1 cellular context compared by ENCODE assay signal in the genomic region with DNA sequence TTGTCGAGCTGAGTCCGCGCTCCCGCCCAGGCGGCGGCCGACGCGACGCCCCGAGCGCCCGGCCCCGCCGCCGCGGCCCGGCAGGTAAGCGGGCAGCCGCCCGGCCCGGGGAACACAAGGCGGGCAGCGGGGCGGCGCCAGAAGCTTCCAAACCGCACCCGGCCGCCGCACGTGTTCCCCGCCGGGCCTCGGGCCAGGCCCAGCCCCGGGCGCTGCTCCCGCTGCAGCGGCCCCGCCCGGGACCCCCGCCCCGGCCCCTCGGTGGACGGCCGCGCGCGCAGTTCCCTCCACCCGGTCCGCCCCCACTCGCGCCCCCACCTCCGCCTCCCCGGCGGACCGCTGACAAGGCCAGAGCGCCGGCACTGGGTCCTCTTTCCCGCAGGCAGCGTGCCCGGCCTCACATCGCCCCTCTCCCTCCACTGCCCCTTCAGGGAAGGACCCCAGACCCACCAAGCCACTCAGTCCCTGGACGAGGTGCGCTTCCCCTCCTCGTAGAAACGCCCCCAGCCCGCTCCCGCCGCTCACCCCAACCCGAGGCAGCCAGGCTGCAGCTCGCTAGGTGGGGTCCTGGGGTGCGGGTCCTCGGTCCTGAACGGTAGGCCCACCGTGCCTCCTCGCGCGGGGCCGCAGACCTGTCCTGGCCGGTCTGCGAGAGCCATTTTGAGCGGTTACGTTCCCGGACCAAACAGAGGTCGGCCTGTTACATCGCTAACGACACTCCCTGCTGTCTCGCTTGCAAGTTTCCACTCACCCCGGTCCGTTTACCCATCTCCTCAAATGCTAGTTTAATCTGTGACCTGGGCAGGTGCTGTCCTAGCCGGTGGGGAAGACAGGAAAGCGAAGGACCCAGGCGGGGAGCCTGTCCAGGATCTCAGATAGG.
TF ChIP-seq lines count a peak whose summit lies in the region.

No MANE protein-coding gene starts in this region.

TF ChIP-seq in HEK293, 187 proteins besides CTCF, POLR2A, EP300 and RAD21 (continued from another document):
- 0 out of 2 replicates have a peak, but pooled peaks have one; percentile 18 for TF ChIP-seq ZBTB17 (tag by site-specific recombination; IDR thresholded peaks at IDR 0.05)
- TF ChIP-seq ZNF785 (tag by site-specific recombination; IDR thresholded peaks at IDR 0.05) = 0 out of 2 replicates have a peak, but pooled peaks have one; percentile 36
- no peak for TF ChIP-seq HOXA7 (CRISPR knock-in tag; IDR thresholded peaks at IDR 0.05; ENCODE audit: borderline replicate concordance)
- peak; percentile 48 for TF ChIP-seq KLF9 (tag by site-specific recombination; IDR thresholded peaks at IDR 0.05; ENCODE audit: low read depth)
- TF ChIP-seq KLF8 (tag by site-specific recombination; IDR thresholded peaks at IDR 0.05) = 0 out of 2 replicates have a peak, but pooled peaks have one; percentile 45
- TF ChIP-seq ZFHX2 (tag by site-specific recombination; conservative IDR thresholded peaks at IDR 0.05) = peak; percentile 52; the same call in 1 of the 2 replicates
- peak; percentile 21; the same call in 1 of the 2 replicates for TF ChIP-seq YY2 (tag by site-specific recombination; IDR thresholded peaks at IDR 0.05)
- TF ChIP-seq KLF1 (tag by site-specific recombination; IDR thresholded peaks at IDR 0.05) = peak; percentile 32; the same call in 1 of the 2 replicates
- TF ChIP-seq, protein P1, sequence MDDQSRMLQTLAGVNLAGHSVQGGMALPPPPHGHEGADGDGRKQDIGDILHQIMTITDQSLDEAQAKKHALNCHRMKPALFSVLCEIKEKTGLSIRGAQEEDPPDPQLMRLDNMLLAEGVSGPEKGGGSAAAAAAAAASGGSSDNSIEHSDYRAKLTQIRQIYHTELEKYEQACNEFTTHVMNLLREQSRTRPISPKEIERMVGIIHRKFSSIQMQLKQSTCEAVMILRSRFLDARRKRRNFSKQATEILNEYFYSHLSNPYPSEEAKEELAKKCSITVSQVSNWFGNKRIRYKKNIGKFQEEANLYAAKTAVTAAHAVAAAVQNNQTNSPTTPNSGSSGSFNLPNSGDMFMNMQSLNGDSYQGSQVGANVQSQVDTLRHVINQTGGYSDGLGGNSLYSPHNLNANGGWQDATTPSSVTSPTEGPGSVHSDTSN (CRISPR knock-in tag; IDR thresholded peaks at IDR 0.05) = peak; percentile 36; the same call in 1 of the 2 replicates
- TF ChIP-seq SCRT2 (tag by site-specific recombination; IDR thresholded peaks at IDR 0.05) = no peak
- peak; percentile 36; the same call in 1 of the 2 replicates for TF ChIP-seq ZNF223 (tag by site-specific recombination; IDR thresholded peaks at IDR 0.05)
- TF ChIP-seq, protein P2, sequence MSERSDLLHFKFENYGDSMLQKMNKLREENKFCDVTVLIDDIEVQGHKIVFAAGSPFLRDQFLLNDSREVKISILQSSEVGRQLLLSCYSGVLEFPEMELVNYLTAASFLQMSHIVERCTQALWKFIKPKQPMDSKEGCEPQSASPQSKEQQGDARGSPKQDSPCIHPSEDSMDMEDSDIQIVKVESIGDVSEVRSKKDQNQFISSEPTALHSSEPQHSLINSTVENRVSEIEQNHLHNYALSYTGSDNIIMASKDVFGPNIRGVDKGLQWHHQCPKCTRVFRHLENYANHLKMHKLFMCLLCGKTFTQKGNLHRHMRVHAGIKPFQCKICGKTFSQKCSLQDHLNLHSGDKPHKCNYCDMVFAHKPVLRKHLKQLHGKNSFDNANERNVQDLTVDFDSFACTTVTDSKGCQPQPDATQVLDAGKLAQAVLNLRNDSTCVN (tag by site-specific recombination; optimal IDR thresholded peaks at IDR 0.05) = peak; percentile 71
- TF ChIP-seq ZNF76 (tag by site-specific recombination; IDR thresholded peaks at IDR 0.05; ENCODE audit: borderline replicate concordance, low read depth) = peak; percentile 19; the same call in 1 of the 2 replicates
- 0 out of 2 replicates have a peak, but pooled peaks have one; percentile 26 for TF ChIP-seq ZBTB48 (tag by site-specific recombination; IDR thresholded peaks at IDR 0.05)
- TF ChIP-seq KLF17 (tag by site-specific recombination; IDR thresholded peaks at IDR 0.05) = peak; percentile 37; the same call in 1 of the 2 replicates
- no peak for TF ChIP-seq ZNF518A (tag by site-specific recombination; conservative IDR thresholded peaks at IDR 0.05; ENCODE audit: low read depth)
